Comparison of ENCODE assay signal across 17 cellular contexts in the genomic region with DNA sequence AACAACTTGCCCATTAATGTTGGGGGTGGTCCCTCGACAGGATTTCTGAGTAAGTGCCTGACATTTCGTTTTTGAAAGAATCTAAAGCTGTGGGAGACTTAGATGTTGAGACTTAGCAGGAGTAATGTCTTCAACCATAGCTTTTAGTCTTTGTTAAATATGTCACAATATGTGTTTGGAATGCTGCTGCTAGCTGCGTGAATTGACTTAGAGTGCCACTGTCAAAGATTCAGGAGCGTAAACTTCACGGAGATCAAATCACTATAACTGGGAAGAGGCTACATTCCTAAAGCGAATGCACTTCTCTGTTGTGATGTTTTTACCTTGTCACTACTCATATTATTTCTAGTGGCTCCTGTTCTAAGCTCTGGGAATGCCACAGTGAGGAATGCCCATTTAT.
"Had no signal": no experiment of that assay in that cellular context is flagged by ENCODE, and none has a peak within 500 bp of the region (broad histone marks: within the 10 kb centered on the region; RNA-seq: fewer than 3 reads in every experiment).

No MANE protein-coding gene starts in this region.

- H3K4me3 Mint-ChIP-seq: dendritic cell treated with granulocyte-macrophage colony-stimulating factor and Interleukin-4, amounts not matched to agents 40 ng/mL and 50 ng/mL, for 4 days; naive thymus-derived CD4-positive, alpha-beta T cell; type B pancreatic cell had no signal

- H3K4me3 ChIP-seq: heart left ventricle, lung, smooth muscle cell, suprapubic skin, thyroid gland had no signal

- H3K27ac ChIP-seq: heart left ventricle, neutrophil, suprapubic skin, thyroid gland had no signal

- H3K4me2 ChIP-seq: smooth muscle cell had no signal

- DNase-seq: foreskin melanocyte; heart left ventricle; hippocampal formation; left colon; left ventricle myocardium superior; mesenchymal stem cell; naive thymus-derived CD4-positive, alpha-beta T cell; right cardiac atrium; stimulated activated CD4-positive, alpha-beta T cell treated with anti-CD3 and anti-CD28 coated beads, Interleukin-2, amount 100 ng/mL, for 48 hours; stimulated activated naive CD8-positive, alpha-beta T cell treated with anti-CD3 and anti-CD28 coated beads, Interleukin-15, Interleukin-2, amounts not matched to agents 100 U/mL and 50 U/mL, for 24 hours; thyroid gland had no signal

- ATAC-seq: heart left ventricle; left colon; left ventricle myocardium superior; right cardiac atrium; stimulated activated naive CD8-positive, alpha-beta T cell treated with anti-CD3 and anti-CD28 coated beads, Interleukin-15, Interleukin-2, amounts not matched to agents 100 U/mL and 50 U/mL, for 24 hours had no signal

- H3K4me1 ChIP-seq: suprapubic skin, thyroid gland had no signal

- H3K9me3 Mint-ChIP-seq: dendritic cell treated with granulocyte-macrophage colony-stimulating factor and Interleukin-4, amounts not matched to agents 40 ng/mL and 50 ng/mL, for 4 days; naive thymus-derived CD4-positive, alpha-beta T cell; type B pancreatic cell had no signal

- H3K27ac Mint-ChIP-seq: dendritic cell treated with granulocyte-macrophage colony-stimulating factor and Interleukin-4, amounts not matched to agents 40 ng/mL and 50 ng/mL, for 4 days; type B pancreatic cell had no signal

- H3K27me3 ChIP-seq: heart left ventricle, neutrophil, suprapubic skin, thyroid gland had no signal

- H3K9me3 ChIP-seq: heart left ventricle, neutrophil, suprapubic skin, thyroid gland had no signal

- H3K27me3 Mint-ChIP-seq: dendritic cell treated with granulocyte-macrophage colony-stimulating factor and Interleukin-4, amounts not matched to agents 40 ng/mL and 50 ng/mL, for 4 days; naive thymus-derived CD4-positive, alpha-beta T cell; type B pancreatic cell had no signal
